In genomic region chr12:6375269-6376078, GRCh38 we compare ENCODE assay signal across 9 cellular contexts. TPM values are rescaled to one million over a fixed set of nuclear protein-coding genes. Genes with fewer than 3 reads are reported as not detected.
DNase-seq lines count a peak whose midpoint lies in the region; ATAC-seq, FAIRE-seq and TF ChIP-seq lines count a peak whose summit lies in the region.
"Had no signal": no experiment of that assay in that cellular context is flagged by ENCODE, and none has a peak within 500 bp of the region (broad histone marks: within the 10 kb centered on the region; RNA-seq: fewer than 3 reads in every experiment).

TSS of gene SCNN1A (minus strand) at chr12:6375563. CDS start at chr12:6374783, 780 bp downstream.

- in situ Hi-C loops in HepG2 (cut with HindIII; ENCODE audit: extremely low pct_ligation_motif_present, low pct_unique_long_range_greater_than_20kb) = no loop called here

- no TSS peak for BruUV-seq in HepG2 (replicated peaks; lab: Mats Ljungman, UMichigan)

- POLR2A ChIA-PET in activated naive CD8-positive, alpha-beta T cell treated with anti-CD3 and anti-CD28 coated beads, Interleukin-2, amount 10 ng/mL, durations not matched to agents 7 days and 5 days (lab: Charles Lee) = no interaction called here
- POLR2A ChIA-PET in HepG2 (lab: Yijun Ruan, JAX) = interaction anchor here (0.6 to 7.5 kb wide), 12 partner anchors 7 to 159 kb away, joined by 3 to 278 read pairs (median 6); partner anchors contain the start of genes GAPDH, LTBR, TAPBPL and TNFRSF1A

- TF ChIP-seq CTCF in HepG2 (CRISPR knock-in tag; IDR thresholded peaks at IDR 0.05) = no peak
- TF ChIP-seq CTCF in type B pancreatic cell (conservative IDR thresholded peaks at IDR 0.05) = no peak

- whole genome bisulfite sequencing in HepG2 (ENCODE audit: low lambda C conversion rate) = 2% methylated on average over 10 of the region's 15 CpGs

- H3K27me3 ChIP-seq in HepG2 (ENCODE audit: control insufficient read depth in 1 of 2, insufficient read depth in 2 of 2, low read length in 2 of 2) = peaks cover 0 to 21% of the 10 kb centered on the region in 2 experiments; a peak in 3 of 5 replicates

- H3K4me1 Mint-ChIP-seq in activated T-cell treated with anti-CD3 and anti-CD28 coated beads, Interleukin-2, amount 50 U/mL, for 72 hours (ENCODE audit: low read depth) = peaks cover 39% of the 10 kb centered on the region
- peaks cover 42% of the 10 kb centered on the region for H3K4me1 Mint-ChIP-seq in activated naive CD8-positive, alpha-beta T cell treated with anti-CD3 and anti-CD28 coated beads, Interleukin-2, amount 10 ng/mL, durations not matched to agents 7 days and 5 days
- H3K4me1 Mint-ChIP-seq in type B pancreatic cell (ENCODE audit: unreplicated experiment) = peaks cover 27% of the 10 kb centered on the region

- peaks cover 79% of the 10 kb centered on the region for H3K4me1 ChIP-seq in HepG2 (ENCODE audit: insufficient read depth, low read length)

- intact Hi-C loops in HepG2 (cut with micrococcal nuclease; ENCODE audit: unreplicated experiment) = loop anchor here (2.0 kb wide), 1 partner anchor 39 kb away; no protein-coding TSS in a partner anchor

- ATAC-seq in activated T-cell treated with anti-CD3 and anti-CD28 coated beads, Interleukin-2, amount 50 U/mL, for 72 hours (replicated peaks in 1 of 2) = no peak
- no peak for ATAC-seq in activated naive CD8-positive, alpha-beta T cell treated with anti-CD3 and anti-CD28 coated beads, Interleukin-2, amount 10 ng/mL, durations not matched to agents 7 days and 5 days (ENCODE audit: low read depth)
- ATAC-seq in HepG2 = peak; percentile 1; the same call in 1 of the 3 replicates
- ATAC-seq in GM18873 (IDR thresholded peaks at IDR 0.05; ENCODE audit: low FRiP score, unreplicated experiment) = no peak
- ATAC-seq in HG03354 (IDR thresholded peaks at IDR 0.05; ENCODE audit: poor library complexity, severe bottlenecking, unreplicated experiment) = no peak

- TF ChIP-seq POLR2A in HepG2 (IDR thresholded peaks at IDR 0.05; ENCODE audit: insufficient read depth in 1 of 2, low read depth in 2 of 2, low read length in 2 of 2) = no peak

- peaks cover 7% of the 10 kb centered on the region for H3K27me3 Mint-ChIP-seq in activated T-cell treated with anti-CD3 and anti-CD28 coated beads, Interleukin-2, amount 50 U/mL, for 72 hours (ENCODE audit: low read depth)
- no peaks in the 10 kb centered on the region for H3K27me3 Mint-ChIP-seq in activated naive CD8-positive, alpha-beta T cell treated with anti-CD3 and anti-CD28 coated beads, Interleukin-2, amount 10 ng/mL, durations not matched to agents 7 days and 5 days
- H3K27me3 Mint-ChIP-seq in type B pancreatic cell = peaks cover 3% of the 10 kb centered on the region

- H3K79me2 ChIP-seq in HepG2 (ENCODE audit: insufficient read depth, low read length) = no peaks in the 10 kb centered on the region

- no peak for TF ChIP-seq RAD21 in HepG2 (CRISPR knock-in tag; IDR thresholded peaks at IDR 0.05)

- DNase-seq in activated T-cell treated with anti-CD3 and anti-CD28 coated beads, Interleukin-2, amount 50 U/mL, for 72 hours = no peak
- DNase-seq in activated T-cell treated with anti-CD3 and anti-CD28 coated beads for 4 hours (no peak), HepG2 (ENCODE audit: low spot score) (no peak), type B pancreatic cell (ENCODE audit: extremely low spot score, unreplicated experiment) (no peak), hypothalamus (lab: John Stamatoyannopoulos, UW) (no peak)
- no peak for DNase-seq in activated naive CD8-positive, alpha-beta T cell treated with anti-CD3 and anti-CD28 coated beads, Interleukin-2, amount 10 ng/mL, durations not matched to agents 7 days and 5 days
- DNase-seq: Kasumi-1 had no signal

- no peak for FAIRE-seq in HepG2 (lab: Jason Lieb, UNC)

- peak within 1 kb of the TSS; percentile 24 to 50 for H3K4me3 Mint-ChIP-seq in activated T-cell treated with anti-CD3 and anti-CD28 coated beads, Interleukin-2, amount 50 U/mL, for 72 hours
- peak within 1 kb of the TSS; percentile 75 for H3K4me3 Mint-ChIP-seq in activated naive CD8-positive, alpha-beta T cell treated with anti-CD3 and anti-CD28 coated beads, Interleukin-2, amount 10 ng/mL, durations not matched to agents 7 days and 5 days
- peak within 1 kb of the TSS; percentile 86 for H3K4me3 Mint-ChIP-seq in type B pancreatic cell

- TF ChIP-seq EP300 in HepG2 (IDR thresholded peaks at IDR 0.05; ENCODE audit: low read depth in 2 of 2, low read length in 2 of 2) = no peak
- no peak for TF ChIP-seq EP300 in HepG2 (CRISPR knock-in tag; IDR thresholded peaks at IDR 0.05; ENCODE audit: borderline replicate concordance)

- no peak within 1 kb of the TSS for H3K27ac Mint-ChIP-seq in activated T-cell treated with anti-CD3 and anti-CD28 coated beads, Interleukin-2, amount 50 U/mL, for 72 hours
- peak within 1 kb of the TSS; percentile 93 for H3K27ac Mint-ChIP-seq in activated naive CD8-positive, alpha-beta T cell treated with anti-CD3 and anti-CD28 coated beads, Interleukin-2, amount 10 ng/mL, durations not matched to agents 7 days and 5 days
- peak within 1 kb of the TSS; percentile 96 for H3K27ac Mint-ChIP-seq in type B pancreatic cell

- CTCF ChIA-PET in HepG2 (lab: Yijun Ruan, JAX; ENCODE audit: low intra/inter-chr PET ratio, low total read pairs) = no interaction called here

- no peaks in the 10 kb centered on the region for H3K9me3 Mint-ChIP-seq in activated T-cell treated with anti-CD3 and anti-CD28 coated beads, Interleukin-2, amount 50 U/mL, for 72 hours
- H3K9me3 Mint-ChIP-seq in activated naive CD8-positive, alpha-beta T cell treated with anti-CD3 and anti-CD28 coated beads, Interleukin-2, amount 10 ng/mL, durations not matched to agents 7 days and 5 days = no peaks in the 10 kb centered on the region
- no peaks in the 10 kb centered on the region for H3K9me3 Mint-ChIP-seq in type B pancreatic cell

- H3K36me3 ChIP-seq in HepG2 (replicated peaks in 1 of 2; ENCODE audit: control insufficient read depth in 1 of 2, insufficient read depth in 2 of 2, low read length in 2 of 2) = no peaks in the 10 kb centered on the region

- H3K27ac ChIP-seq in HepG2 (ENCODE audit: extremely low read length, insufficient read depth, low read length) = peak within 1 kb of the TSS; percentile 16

- H3K4me2 ChIP-seq in HepG2 (ENCODE audit: low read depth, low read length) = peak within 1 kb of the TSS; percentile 98

- peak within 1 kb of the TSS; percentile 41 to 73 (median 57) for H3K4me3 ChIP-seq in HepG2 (replicated peaks in 1 of 3; ENCODE audit: insufficient read depth in 1 of 3, low read depth in 2 of 3, low read length in 3 of 3)

- H2AFZ ChIP-seq in HepG2 (ENCODE audit: low read length) = no peak within 1 kb of the TSS

- no peaks in the 10 kb centered on the region for H3K36me3 Mint-ChIP-seq in activated T-cell treated with anti-CD3 and anti-CD28 coated beads, Interleukin-2, amount 50 U/mL, for 72 hours (ENCODE audit: insufficient read depth in 2 of 2)
- H3K36me3 Mint-ChIP-seq in activated naive CD8-positive, alpha-beta T cell treated with anti-CD3 and anti-CD28 coated beads, Interleukin-2, amount 10 ng/mL, durations not matched to agents 7 days and 5 days = no peaks in the 10 kb centered on the region
- H3K36me3 Mint-ChIP-seq in type B pancreatic cell = peaks cover 7% of the 10 kb centered on the region

- no peaks in the 10 kb centered on the region for H4K20me1 ChIP-seq in HepG2 (ENCODE audit: insufficient read depth, low read length)

- no peaks in the 10 kb centered on the region for H3K9me3 ChIP-seq in HepG2 (ENCODE audit: low read length)

- peak within 1 kb of the TSS; percentile 68 for H3K9ac ChIP-seq in HepG2 (ENCODE audit: insufficient read depth, low read depth, low read length)

TF ChIP-seq in HepG2, 621 proteins besides CTCF, POLR2A, EP300 and RAD21 (continues in another document):
- TF ChIP-seq, protein P1, sequence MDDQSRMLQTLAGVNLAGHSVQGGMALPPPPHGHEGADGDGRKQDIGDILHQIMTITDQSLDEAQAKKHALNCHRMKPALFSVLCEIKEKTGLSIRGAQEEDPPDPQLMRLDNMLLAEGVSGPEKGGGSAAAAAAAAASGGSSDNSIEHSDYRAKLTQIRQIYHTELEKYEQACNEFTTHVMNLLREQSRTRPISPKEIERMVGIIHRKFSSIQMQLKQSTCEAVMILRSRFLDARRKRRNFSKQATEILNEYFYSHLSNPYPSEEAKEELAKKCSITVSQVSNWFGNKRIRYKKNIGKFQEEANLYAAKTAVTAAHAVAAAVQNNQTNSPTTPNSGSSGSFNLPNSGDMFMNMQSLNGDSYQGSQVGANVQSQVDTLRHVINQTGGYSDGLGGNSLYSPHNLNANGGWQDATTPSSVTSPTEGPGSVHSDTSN (CRISPR knock-in tag; IDR thresholded peaks at IDR 0.05; ENCODE audit: borderline replicate concordance) = no peak
- TF ChIP-seq IKZF1 (IDR thresholded peaks at IDR 0.05) (no peak), ZNF430 (CRISPR knock-in tag; IDR thresholded peaks at IDR 0.05) (0 out of 2 replicates have a peak, but pooled peaks have one; percentile 23)

RNA-seq across cellular contexts. Expression of gene SCNN1A, which starts in this region (rescaled TPM):
- under 1 TPM; 0.29 to 0.67 TPM for total RNA-seq in activated T-cell treated with anti-CD3 and anti-CD28 coated beads, Interleukin-2, amount 50 U/mL, for 72 hours
- 1 to 10 TPM in 1 of 2 experiments, under 1 TPM in 1; 0.43 to 1.1 TPM for total RNA-seq in activated naive CD8-positive, alpha-beta T cell treated with anti-CD3 and anti-CD28 coated beads, Interleukin-2, amount 10 ng/mL, durations not matched to agents 7 days and 5 days
- total RNA-seq in HepG2 (2016; rRNA removed; fragmentation: Illumina TruSeq; extraction: Trizol) (0.63 and 1.5 TPM in 2 replicates), type B pancreatic cell (ENCODE audit: low replicate concordance) (29.2 and 72.7 TPM in 2 replicates)
- 0.71 and 1.2 TPM in 2 replicates for total RNA-seq in HepG2 (2016; cell fraction: cytosol; rRNA removed; fragmentation: Illumina TruSeq; extraction: Trizol; ENCODE audit: low read depth)
- total RNA-seq in HepG2 (2016; cell fraction: insoluble cytoplasmic fraction; rRNA removed; fragmentation: Illumina TruSeq; extraction: Trizol) = 0.71 and 1.6 TPM in 2 replicates
- total RNA-seq in HepG2 (2016; cell fraction: membrane; rRNA removed; fragmentation: Illumina TruSeq; extraction: Trizol) = 0.72 and 0.87 TPM in 2 replicates
- 1.8 and 5.0 TPM in 2 replicates for total RNA-seq in HepG2 (2016; cell fraction: nucleus; rRNA removed; fragmentation: Illumina TruSeq; extraction: Trizol)
- 14.6 and 32.8 TPM in 2 replicates for polyA plus RNA-seq in HepG2 (2011; rRNA removed)
- polyA plus RNA-seq in HepG2 (2011; cell fraction: cytosol; rRNA removed) = 6.1 and 12.5 TPM in 2 replicates
- 24.9 and 39.4 TPM in 2 replicates for polyA plus RNA-seq in HepG2 (2011; cell fraction: nucleus; rRNA removed)
- polyA plus RNA-seq in HepG2 (2012) = 17.5 and 19.3 TPM in 2 replicates
- polyA plus RNA-seq in HepG2 (2016; cell fraction: cytosol; fragmentation: Illumina TruSeq; extraction: Trizol; ENCODE audit: low read depth) = 0.22 and 0.41 TPM in 2 replicates
- polyA plus RNA-seq in HepG2 (2016; cell fraction: insoluble cytoplasmic fraction; fragmentation: Illumina TruSeq; extraction: Trizol; ENCODE audit: low read depth) = 1.0 and 1.6 TPM in 2 replicates
- 0.66 and 1.1 TPM in 2 replicates for polyA plus RNA-seq in HepG2 (2016; cell fraction: membrane; fragmentation: Illumina TruSeq; extraction: Trizol; ENCODE audit: low read depth)
- polyA plus RNA-seq in HepG2 (2016; cell fraction: nucleus; fragmentation: Illumina TruSeq; extraction: Trizol; ENCODE audit: insufficient read depth, low read depth) = 4.0 and 5.1 TPM in 2 replicates
- polyA minus RNA-seq in HepG2 (2011; rRNA and poly(A)+ RNA removed; ENCODE audit: low replicate concordance) = 9.5 and 30.0 TPM in 2 replicates
- polyA minus RNA-seq in HepG2 (2011; cell fraction: cytosol; rRNA and poly(A)+ RNA removed) = 5.9 and 14.3 TPM in 2 replicates
- polyA minus RNA-seq in HepG2 (2011; cell fraction: nucleus; rRNA and poly(A)+ RNA removed) = 10.9 and 24.2 TPM in 2 replicates
